In the genomic region with DNA sequence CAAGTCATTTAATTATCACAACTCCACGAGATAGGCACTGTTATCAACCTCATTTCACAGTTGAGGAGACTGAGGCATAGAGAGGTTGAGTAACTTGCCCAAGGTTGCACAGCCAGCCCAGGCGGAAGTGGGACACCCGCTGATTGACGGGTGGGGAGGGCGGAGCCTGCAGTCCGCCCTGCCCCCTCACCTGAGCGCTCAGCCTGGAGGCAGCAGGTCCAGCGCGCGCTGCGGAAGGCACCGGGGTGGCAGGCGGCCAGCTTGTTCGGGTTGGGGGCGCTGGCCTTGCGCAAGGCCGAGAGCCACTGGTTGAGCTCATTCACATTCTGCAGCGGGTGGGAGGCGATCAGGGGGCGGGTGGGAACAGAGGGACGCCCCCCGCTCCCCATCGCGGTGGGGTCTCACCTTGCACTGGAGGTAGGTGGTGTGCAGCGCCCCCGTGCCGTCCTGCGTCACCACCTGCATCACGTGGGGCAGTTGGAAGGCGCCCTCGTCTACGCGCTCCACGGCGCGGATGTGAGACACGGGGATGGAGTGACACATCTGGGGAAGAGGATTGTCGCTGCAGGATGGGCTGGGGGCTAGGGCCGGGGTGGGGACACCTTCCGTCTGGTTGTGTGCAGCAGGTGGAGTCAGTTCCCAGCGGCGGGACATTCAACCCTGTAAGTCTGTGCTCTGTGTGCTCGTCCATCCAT, we compare ENCODE assay signal across 1 cellular context.
A peak's percentile ranks its signal among the peaks of the same experiment; 100 is the strongest.
TF ChIP-seq lines count a peak whose summit lies in the region.

No MANE protein-coding gene starts in this region.

TF ChIP-seq in HEK293, 187 proteins besides CTCF, POLR2A, EP300 and RAD21 (continued from another document and continues in another):
- TF ChIP-seq, protein P1, sequence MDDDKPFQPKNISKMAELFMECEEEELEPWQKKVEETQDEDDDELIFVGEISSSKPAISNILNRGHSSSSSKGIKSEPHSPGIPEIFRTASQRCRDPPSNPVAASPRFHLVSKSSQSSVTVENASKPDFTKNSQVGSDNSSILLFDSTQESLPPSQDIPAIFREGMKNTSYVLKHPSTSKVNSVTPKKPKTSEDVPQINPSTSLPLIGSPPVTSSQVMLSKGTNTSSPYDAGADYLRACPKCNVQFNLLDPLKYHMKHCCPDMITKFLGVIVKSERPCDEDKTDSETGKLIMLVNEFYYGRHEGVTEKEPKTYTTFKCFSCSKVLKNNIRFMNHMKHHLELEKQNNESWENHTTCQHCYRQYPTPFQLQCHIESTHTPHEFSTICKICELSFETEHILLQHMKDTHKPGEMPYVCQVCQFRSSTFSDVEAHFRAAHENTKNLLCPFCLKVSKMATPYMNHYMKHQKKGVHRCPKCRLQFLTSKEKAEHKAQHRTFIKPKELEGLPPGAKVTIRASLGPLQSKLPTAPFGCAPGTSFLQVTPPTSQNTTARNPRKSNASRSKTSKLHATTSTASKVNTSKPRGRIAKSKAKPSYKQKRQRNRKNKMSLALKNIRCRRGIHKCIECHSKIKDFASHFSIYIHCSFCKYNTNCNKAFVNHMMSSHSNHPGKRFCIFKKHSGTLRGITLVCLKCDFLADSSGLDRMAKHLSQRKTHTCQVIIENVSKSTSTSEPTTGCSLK (tag by site-specific recombination; IDR thresholded peaks at IDR 0.05), result no peak
- no peak for TF ChIP-seq ZNF626 (tag by site-specific recombination; IDR thresholded peaks at IDR 0.05)
- TF ChIP-seq ZBTB17 (tag by site-specific recombination; IDR thresholded peaks at IDR 0.05), result no peak
- TF ChIP-seq, protein P2, sequence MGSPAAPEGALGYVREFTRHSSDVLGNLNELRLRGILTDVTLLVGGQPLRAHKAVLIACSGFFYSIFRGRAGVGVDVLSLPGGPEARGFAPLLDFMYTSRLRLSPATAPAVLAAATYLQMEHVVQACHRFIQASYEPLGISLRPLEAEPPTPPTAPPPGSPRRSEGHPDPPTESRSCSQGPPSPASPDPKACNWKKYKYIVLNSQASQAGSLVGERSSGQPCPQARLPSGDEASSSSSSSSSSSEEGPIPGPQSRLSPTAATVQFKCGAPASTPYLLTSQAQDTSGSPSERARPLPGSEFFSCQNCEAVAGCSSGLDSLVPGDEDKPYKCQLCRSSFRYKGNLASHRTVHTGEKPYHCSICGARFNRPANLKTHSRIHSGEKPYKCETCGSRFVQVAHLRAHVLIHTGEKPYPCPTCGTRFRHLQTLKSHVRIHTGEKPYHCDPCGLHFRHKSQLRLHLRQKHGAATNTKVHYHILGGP (tag by site-specific recombination; IDR thresholded peaks at IDR 0.05), result no peak
- no peak for TF ChIP-seq ZBTB7A (tag by site-specific recombination; IDR thresholded peaks at IDR 0.05; ENCODE audit: low read depth)
- no peak for TF ChIP-seq ZNF214 (tag by site-specific recombination; IDR thresholded peaks at IDR 0.05; ENCODE audit: borderline replicate concordance)
- no peak for TF ChIP-seq ZNF670 (tag by site-specific recombination; IDR thresholded peaks at IDR 0.05; ENCODE audit: low read depth)
- no peak; the same call in 1 of the 2 replicates for TF ChIP-seq ZNF423 (tag by site-specific recombination; IDR thresholded peaks at IDR 0.05)
- TF ChIP-seq SCRT1 (tag by site-specific recombination; IDR thresholded peaks at IDR 0.05; ENCODE audit: borderline replicate concordance), result no peak
- TF ChIP-seq ZNF157 (tag by site-specific recombination; IDR thresholded peaks at IDR 0.05), result no peak
- TF ChIP-seq OSR2 (tag by site-specific recombination; IDR thresholded peaks at IDR 0.05), result no peak
- TF ChIP-seq, protein P3, sequence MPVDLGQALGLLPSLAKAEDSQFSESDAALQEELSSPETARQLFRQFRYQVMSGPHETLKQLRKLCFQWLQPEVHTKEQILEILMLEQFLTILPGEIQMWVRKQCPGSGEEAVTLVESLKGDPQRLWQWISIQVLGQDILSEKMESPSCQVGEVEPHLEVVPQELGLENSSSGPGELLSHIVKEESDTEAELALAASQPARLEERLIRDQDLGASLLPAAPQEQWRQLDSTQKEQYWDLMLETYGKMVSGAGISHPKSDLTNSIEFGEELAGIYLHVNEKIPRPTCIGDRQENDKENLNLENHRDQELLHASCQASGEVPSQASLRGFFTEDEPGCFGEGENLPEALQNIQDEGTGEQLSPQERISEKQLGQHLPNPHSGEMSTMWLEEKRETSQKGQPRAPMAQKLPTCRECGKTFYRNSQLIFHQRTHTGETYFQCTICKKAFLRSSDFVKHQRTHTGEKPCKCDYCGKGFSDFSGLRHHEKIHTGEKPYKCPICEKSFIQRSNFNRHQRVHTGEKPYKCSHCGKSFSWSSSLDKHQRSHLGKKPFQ (tag by site-specific recombination; IDR thresholded peaks at IDR 0.05), result no peak
- TF ChIP-seq KLF10 (tag by site-specific recombination; IDR thresholded peaks at IDR 0.05), result no peak
- no peak for TF ChIP-seq KLF7 (tag by site-specific recombination; IDR thresholded peaks at IDR 0.05; ENCODE audit: borderline replicate concordance)
- peak; percentile 35 for TF ChIP-seq GLIS1 (tag by site-specific recombination; IDR thresholded peaks at IDR 0.05)
- TF ChIP-seq ZNF555 (tag by site-specific recombination; conservative IDR thresholded peaks at IDR 0.05), result no peak
- TF ChIP-seq OVOL3 (tag by site-specific recombination; IDR thresholded peaks at IDR 0.05), result no peak
- TF ChIP-seq, protein P4, sequence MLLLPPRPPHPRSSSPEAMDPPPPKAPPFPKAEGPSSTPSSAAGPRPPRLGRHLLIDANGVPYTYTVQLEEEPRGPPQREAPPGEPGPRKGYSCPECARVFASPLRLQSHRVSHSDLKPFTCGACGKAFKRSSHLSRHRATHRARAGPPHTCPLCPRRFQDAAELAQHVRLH (tag by site-specific recombination; IDR thresholded peaks at IDR 0.05), result no peak
- TF ChIP-seq ZNF23 (tag by site-specific recombination; IDR thresholded peaks at IDR 0.05; ENCODE audit: borderline replicate concordance), result no peak
- TF ChIP-seq ZNF112 (tag by site-specific recombination; IDR thresholded peaks at IDR 0.05), result no peak
- TF ChIP-seq, protein P5, sequence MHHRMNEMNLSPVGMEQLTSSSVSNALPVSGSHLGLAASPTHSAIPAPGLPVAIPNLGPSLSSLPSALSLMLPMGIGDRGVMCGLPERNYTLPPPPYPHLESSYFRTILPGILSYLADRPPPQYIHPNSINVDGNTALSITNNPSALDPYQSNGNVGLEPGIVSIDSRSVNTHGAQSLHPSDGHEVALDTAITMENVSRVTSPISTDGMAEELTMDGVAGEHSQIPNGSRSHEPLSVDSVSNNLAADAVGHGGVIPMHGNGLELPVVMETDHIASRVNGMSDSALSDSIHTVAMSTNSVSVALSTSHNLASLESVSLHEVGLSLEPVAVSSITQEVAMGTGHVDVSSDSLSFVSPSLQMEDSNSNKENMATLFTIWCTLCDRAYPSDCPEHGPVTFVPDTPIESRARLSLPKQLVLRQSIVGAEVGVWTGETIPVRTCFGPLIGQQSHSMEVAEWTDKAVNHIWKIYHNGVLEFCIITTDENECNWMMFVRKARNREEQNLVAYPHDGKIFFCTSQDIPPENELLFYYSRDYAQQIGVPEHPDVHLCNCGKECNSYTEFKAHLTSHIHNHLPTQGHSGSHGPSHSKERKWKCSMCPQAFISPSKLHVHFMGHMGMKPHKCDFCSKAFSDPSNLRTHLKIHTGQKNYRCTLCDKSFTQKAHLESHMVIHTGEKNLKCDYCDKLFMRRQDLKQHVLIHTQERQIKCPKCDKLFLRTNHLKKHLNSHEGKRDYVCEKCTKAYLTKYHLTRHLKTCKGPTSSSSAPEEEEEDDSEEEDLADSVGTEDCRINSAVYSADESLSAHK (tag by site-specific recombination; IDR thresholded peaks at IDR 0.05), result no peak
- TF ChIP-seq, protein P6, sequence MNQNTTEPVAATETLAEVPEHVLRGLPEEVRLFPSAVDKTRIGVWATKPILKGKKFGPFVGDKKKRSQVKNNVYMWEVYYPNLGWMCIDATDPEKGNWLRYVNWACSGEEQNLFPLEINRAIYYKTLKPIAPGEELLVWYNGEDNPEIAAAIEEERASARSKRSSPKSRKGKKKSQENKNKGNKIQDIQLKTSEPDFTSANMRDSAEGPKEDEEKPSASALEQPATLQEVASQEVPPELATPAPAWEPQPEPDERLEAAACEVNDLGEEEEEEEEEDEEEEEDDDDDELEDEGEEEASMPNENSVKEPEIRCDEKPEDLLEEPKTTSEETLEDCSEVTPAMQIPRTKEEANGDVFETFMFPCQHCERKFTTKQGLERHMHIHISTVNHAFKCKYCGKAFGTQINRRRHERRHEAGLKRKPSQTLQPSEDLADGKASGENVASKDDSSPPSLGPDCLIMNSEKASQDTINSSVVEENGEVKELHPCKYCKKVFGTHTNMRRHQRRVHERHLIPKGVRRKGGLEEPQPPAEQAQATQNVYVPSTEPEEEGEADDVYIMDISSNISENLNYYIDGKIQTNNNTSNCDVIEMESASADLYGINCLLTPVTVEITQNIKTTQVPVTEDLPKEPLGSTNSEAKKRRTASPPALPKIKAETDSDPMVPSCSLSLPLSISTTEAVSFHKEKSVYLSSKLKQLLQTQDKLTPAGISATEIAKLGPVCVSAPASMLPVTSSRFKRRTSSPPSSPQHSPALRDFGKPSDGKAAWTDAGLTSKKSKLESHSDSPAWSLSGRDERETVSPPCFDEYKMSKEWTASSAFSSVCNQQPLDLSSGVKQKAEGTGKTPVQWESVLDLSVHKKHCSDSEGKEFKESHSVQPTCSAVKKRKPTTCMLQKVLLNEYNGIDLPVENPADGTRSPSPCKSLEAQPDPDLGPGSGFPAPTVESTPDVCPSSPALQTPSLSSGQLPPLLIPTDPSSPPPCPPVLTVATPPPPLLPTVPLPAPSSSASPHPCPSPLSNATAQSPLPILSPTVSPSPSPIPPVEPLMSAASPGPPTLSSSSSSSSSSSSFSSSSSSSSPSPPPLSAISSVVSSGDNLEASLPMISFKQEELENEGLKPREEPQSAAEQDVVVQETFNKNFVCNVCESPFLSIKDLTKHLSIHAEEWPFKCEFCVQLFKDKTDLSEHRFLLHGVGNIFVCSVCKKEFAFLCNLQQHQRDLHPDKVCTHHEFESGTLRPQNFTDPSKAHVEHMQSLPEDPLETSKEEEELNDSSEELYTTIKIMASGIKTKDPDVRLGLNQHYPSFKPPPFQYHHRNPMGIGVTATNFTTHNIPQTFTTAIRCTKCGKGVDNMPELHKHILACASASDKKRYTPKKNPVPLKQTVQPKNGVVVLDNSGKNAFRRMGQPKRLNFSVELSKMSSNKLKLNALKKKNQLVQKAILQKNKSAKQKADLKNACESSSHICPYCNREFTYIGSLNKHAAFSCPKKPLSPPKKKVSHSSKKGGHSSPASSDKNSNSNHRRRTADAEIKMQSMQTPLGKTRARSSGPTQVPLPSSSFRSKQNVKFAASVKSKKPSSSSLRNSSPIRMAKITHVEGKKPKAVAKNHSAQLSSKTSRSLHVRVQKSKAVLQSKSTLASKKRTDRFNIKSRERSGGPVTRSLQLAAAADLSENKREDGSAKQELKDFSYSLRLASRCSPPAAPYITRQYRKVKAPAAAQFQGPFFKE (tag by site-specific recombination; IDR thresholded peaks at IDR 0.05; ENCODE audit: borderline replicate concordance), result no peak
- TF ChIP-seq EGR2 (tag by site-specific recombination; IDR thresholded peaks at IDR 0.05; ENCODE audit: low read depth), result peak; percentile 85
- TF ChIP-seq, protein P7, sequence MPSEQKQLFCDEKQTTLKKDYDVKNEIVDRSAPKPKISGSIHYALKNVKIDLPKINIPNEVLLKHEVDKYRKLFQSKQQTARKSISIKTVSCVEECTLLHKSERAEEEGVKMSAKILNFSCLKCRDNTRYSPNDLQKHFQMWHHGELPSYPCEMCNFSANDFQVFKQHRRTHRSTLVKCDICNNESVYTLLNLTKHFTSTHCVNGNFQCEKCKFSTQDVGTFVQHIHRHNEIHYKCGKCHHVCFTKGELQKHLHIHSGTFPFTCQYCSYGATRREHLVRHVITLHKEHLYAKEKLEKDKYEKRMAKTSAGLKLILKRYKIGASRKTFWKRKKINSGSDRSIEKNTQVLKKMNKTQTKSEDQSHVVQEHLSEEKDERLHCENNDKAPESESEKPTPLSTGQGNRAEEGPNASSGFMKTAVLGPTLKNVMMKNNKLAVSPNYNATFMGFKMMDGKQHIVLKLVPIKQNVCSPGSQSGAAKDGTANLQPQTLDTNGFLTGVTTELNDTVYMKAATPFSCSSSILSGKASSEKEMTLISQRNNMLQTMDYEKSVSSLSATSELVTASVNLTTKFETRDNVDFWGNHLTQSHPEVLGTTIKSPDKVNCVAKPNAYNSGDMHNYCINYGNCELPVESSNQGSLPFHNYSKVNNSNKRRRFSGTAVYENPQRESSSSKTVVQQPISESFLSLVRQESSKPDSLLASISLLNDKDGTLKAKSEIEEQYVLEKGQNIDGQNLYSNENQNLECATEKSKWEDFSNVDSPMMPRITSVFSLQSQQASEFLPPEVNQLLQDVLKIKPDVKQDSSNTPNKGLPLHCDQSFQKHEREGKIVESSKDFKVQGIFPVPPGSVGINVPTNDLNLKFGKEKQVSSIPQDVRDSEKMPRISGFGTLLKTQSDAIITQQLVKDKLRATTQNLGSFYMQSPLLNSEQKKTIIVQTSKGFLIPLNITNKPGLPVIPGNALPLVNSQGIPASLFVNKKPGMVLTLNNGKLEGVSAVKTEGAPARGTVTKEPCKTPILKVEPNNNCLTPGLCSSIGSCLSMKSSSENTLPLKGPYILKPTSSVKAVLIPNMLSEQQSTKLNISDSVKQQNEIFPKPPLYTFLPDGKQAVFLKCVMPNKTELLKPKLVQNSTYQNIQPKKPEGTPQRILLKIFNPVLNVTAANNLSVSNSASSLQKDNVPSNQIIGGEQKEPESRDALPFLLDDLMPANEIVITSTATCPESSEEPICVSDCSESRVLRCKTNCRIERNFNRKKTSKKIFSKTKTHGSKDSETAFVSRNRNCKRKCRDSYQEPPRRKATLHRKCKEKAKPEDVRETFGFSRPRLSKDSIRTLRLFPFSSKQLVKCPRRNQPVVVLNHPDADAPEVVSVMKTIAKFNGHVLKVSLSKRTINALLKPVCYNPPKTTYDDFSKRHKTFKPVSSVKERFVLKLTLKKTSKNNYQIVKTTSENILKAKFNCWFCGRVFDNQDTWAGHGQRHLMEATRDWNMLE (tag by site-specific recombination; conservative IDR thresholded peaks at IDR 0.05; ENCODE audit: low read depth), result no peak
- TF ChIP-seq REPIN1 (tag by site-specific recombination; IDR thresholded peaks at IDR 0.05; ENCODE audit: low read depth), result no peak
- TF ChIP-seq ZNF544 (tag by site-specific recombination; IDR thresholded peaks at IDR 0.05), result no peak
- peak; percentile 44; the same call in 1 of the 2 replicates for TF ChIP-seq ZNF366 (tag by site-specific recombination; conservative IDR thresholded peaks at IDR 0.05)
- TF ChIP-seq ZFP41 (tag by site-specific recombination; IDR thresholded peaks at IDR 0.05; ENCODE audit: borderline replicate concordance), result no peak
- TF ChIP-seq ZBTB8A (tag by site-specific recombination; IDR thresholded peaks at IDR 0.05), result no peak
- no peak for TF ChIP-seq ZNF791 (tag by site-specific recombination; IDR thresholded peaks at IDR 0.05)
- TF ChIP-seq ZBTB48 (tag by site-specific recombination; IDR thresholded peaks at IDR 0.05), result no peak
- TF ChIP-seq, protein P8, sequence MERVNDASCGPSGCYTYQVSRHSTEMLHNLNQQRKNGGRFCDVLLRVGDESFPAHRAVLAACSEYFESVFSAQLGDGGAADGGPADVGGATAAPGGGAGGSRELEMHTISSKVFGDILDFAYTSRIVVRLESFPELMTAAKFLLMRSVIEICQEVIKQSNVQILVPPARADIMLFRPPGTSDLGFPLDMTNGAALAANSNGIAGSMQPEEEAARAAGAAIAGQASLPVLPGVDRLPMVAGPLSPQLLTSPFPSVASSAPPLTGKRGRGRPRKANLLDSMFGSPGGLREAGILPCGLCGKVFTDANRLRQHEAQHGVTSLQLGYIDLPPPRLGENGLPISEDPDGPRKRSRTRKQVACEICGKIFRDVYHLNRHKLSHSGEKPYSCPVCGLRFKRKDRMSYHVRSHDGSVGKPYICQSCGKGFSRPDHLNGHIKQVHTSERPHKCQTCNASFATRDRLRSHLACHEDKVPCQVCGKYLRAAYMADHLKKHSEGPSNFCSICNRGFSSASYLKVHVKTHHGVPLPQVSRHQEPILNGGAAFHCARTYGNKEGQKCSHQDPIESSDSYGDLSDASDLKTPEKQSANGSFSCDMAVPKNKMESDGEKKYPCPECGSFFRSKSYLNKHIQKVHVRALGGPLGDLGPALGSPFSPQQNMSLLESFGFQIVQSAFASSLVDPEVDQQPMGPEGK (tag by site-specific recombination; IDR thresholded peaks at IDR 0.05), result peak; percentile 85
